1 cellular context compared by ENCODE assay signal in genomic region chr2:113126845-113127645, GRCh38.
TF ChIP-seq lines count a peak whose summit lies in the region.

Gene IL1RN, plus strand, starts transcription at chr2:113127598. Its CDS starts 27 bp downstream, at chr2:113127625.

TF ChIP-seq in HepG2, 621 proteins besides CTCF, POLR2A, EP300 and RAD21 (continued from another document and continues in another):
- TF ChIP-seq DZIP1 (CRISPR knock-in tag; IDR thresholded peaks at IDR 0.05): no peak
- TF ChIP-seq NR2C2 (CRISPR knock-in tag; IDR thresholded peaks at IDR 0.05; ENCODE audit: borderline replicate concordance): peak; percentile 71
- peak; percentile 95 for TF ChIP-seq ZKSCAN8 (CRISPR knock-in tag; IDR thresholded peaks at IDR 0.05; ENCODE audit: borderline replicate concordance)
- TF ChIP-seq ZNF775 (CRISPR knock-in tag; IDR thresholded peaks at IDR 0.05; ENCODE audit: borderline replicate concordance): no peak
- 0 out of 2 replicates have a peak, but pooled peaks have one; percentile 53 for TF ChIP-seq HMG20B (CRISPR knock-in tag; conservative IDR thresholded peaks at IDR 0.05)
- TF ChIP-seq KLF13 (CRISPR knock-in tag; IDR thresholded peaks at IDR 0.05): no peak
- no peak for TF ChIP-seq HNRNPUL1 (IDR thresholded peaks at IDR 0.05; ENCODE audit: low read depth, low read length)
- no peak for TF ChIP-seq SMAD9 (CRISPR knock-in tag; IDR thresholded peaks at IDR 0.05)
- TF ChIP-seq SNAPC5 (CRISPR knock-in tag; IDR thresholded peaks at IDR 0.05; ENCODE audit: borderline replicate concordance): no peak
- no peak for TF ChIP-seq HNRNPL (IDR thresholded peaks at IDR 0.05; ENCODE audit: low read depth, low read length)
- TF ChIP-seq BHLHE40 (IDR thresholded peaks at IDR 0.05; ENCODE audit: low read length): peak; percentile 49
- TF ChIP-seq KDM5A (IDR thresholded peaks at IDR 0.05; ENCODE audit: borderline replicate concordance, low read length): no peak; the same call in 1 of the 2 replicates
- TF ChIP-seq CREB3 (CRISPR knock-in tag; IDR thresholded peaks at IDR 0.05): no peak
- TF ChIP-seq PATZ1 (CRISPR knock-in tag; IDR thresholded peaks at IDR 0.05): no peak; the same call in none of the 2 replicates
- peak; percentile 68; the same call in 1 of the 2 replicates for TF ChIP-seq ZMYM4 (CRISPR knock-in tag; IDR thresholded peaks at IDR 0.05)
- TF ChIP-seq ZC3H4 (CRISPR knock-in tag; IDR thresholded peaks at IDR 0.05; ENCODE audit: borderline replicate concordance): no peak
- TF ChIP-seq NRL (CRISPR knock-in tag; IDR thresholded peaks at IDR 0.05; ENCODE audit: borderline replicate concordance): no peak
- TF ChIP-seq ATF4 (CRISPR knock-in tag; IDR thresholded peaks at IDR 0.05): peak in 1 of 2 experiments; percentile 92; a peak in 2 of 4 replicates
- no peak for TF ChIP-seq ZNF468 (CRISPR knock-in tag; IDR thresholded peaks at IDR 0.05)
- no peak for TF ChIP-seq TERF1 (CRISPR knock-in tag; IDR thresholded peaks at IDR 0.05)
- 0 out of 2 replicates have a peak, but pooled peaks have one; percentile 45 for TF ChIP-seq ZMYM2 (CRISPR knock-in tag; IDR thresholded peaks at IDR 0.05)
- TF ChIP-seq EEA1 (CRISPR knock-in tag; IDR thresholded peaks at IDR 0.05; ENCODE audit: borderline replicate concordance): no peak
- no peak for TF ChIP-seq ZKSCAN5 (CRISPR knock-in tag; IDR thresholded peaks at IDR 0.05)
- no peak for TF ChIP-seq ZNF660 (CRISPR knock-in tag; IDR thresholded peaks at IDR 0.05; ENCODE audit: borderline replicate concordance, low read depth)
- 0 out of 2 replicates have a peak, but pooled peaks have one; percentile 73 for TF ChIP-seq TGIF2 (CRISPR knock-in tag; IDR thresholded peaks at IDR 0.05)
- peak; percentile 99 for TF ChIP-seq MEIS2 (CRISPR knock-in tag; IDR thresholded peaks at IDR 0.05)
- no peak for TF ChIP-seq ZNF354B (CRISPR knock-in tag; IDR thresholded peaks at IDR 0.05)
- TF ChIP-seq ZNF253 (CRISPR knock-in tag; IDR thresholded peaks at IDR 0.05; ENCODE audit: borderline replicate concordance): no peak
- TF ChIP-seq PHF5A (CRISPR knock-in tag; IDR thresholded peaks at IDR 0.05; ENCODE audit: low read depth, unreplicated experiment): peak; percentile 67
- TF ChIP-seq AHR (CRISPR knock-in tag; IDR thresholded peaks at IDR 0.05): no peak
- 0 out of 2 replicates have a peak, but pooled peaks have one; percentile 70 for TF ChIP-seq ZNF558 (CRISPR knock-in tag; IDR thresholded peaks at IDR 0.05; ENCODE audit: borderline replicate concordance)
- no peak for TF ChIP-seq U2AF2 (IDR thresholded peaks at IDR 0.05; ENCODE audit: low read depth, low read length)
- peak; percentile 98 for TF ChIP-seq ZGPAT (CRISPR knock-in tag; IDR thresholded peaks at IDR 0.05)
- peak; percentile 90; the same call in 1 of the 2 replicates for TF ChIP-seq MIER3 (CRISPR knock-in tag; IDR thresholded peaks at IDR 0.05; ENCODE audit: borderline replicate concordance)
- no peak for TF ChIP-seq ZNF83 (CRISPR knock-in tag; IDR thresholded peaks at IDR 0.05; ENCODE audit: borderline replicate concordance)
- TF ChIP-seq NKX3-1 (CRISPR knock-in tag; IDR thresholded peaks at IDR 0.05): no peak
- TF ChIP-seq SUZ12 (IDR thresholded peaks at IDR 0.05; ENCODE audit: low read depth, low read length): no peak
- no peak for TF ChIP-seq ZIK1 (CRISPR knock-in tag; IDR thresholded peaks at IDR 0.05; ENCODE audit: borderline replicate concordance, low read depth)
- TF ChIP-seq RARA (CRISPR knock-in tag; IDR thresholded peaks at IDR 0.05): peak; percentile 95
- 0 out of 2 replicates have a peak, but pooled peaks have one; percentile 59 for TF ChIP-seq ZNF557 (CRISPR knock-in tag; IDR thresholded peaks at IDR 0.05)
- TF ChIP-seq CREBL2 (CRISPR knock-in tag; IDR thresholded peaks at IDR 0.05; ENCODE audit: borderline replicate concordance): no peak
- peak; percentile 63; the same call in 1 of the 2 replicates for TF ChIP-seq KAT8 (CRISPR knock-in tag; IDR thresholded peaks at IDR 0.05)
- no peak for TF ChIP-seq RBM22 (optimal IDR thresholded peaks at IDR 0.05; ENCODE audit: low read length)
- TF ChIP-seq ZNF335 (CRISPR knock-in tag; IDR thresholded peaks at IDR 0.05): no peak; the same call in 1 of the 2 replicates
- peak; percentile 51; the same call in 1 of the 2 replicates for TF ChIP-seq ZNF121 (CRISPR knock-in tag; IDR thresholded peaks at IDR 0.05)
- TF ChIP-seq ZBTB4 (CRISPR knock-in tag; IDR thresholded peaks at IDR 0.05; ENCODE audit: borderline replicate concordance): no peak
- TF ChIP-seq ZMYM3 (CRISPR knock-in tag; IDR thresholded peaks at IDR 0.05): peak; percentile 85
- TF ChIP-seq NFYC (CRISPR knock-in tag; IDR thresholded peaks at IDR 0.05): no peak; the same call in 1 of the 2 replicates
- no peak for TF ChIP-seq FIP1L1 (IDR thresholded peaks at IDR 0.05; ENCODE audit: borderline replicate concordance, insufficient read depth, low read depth, low read length)
- TF ChIP-seq ZUFSP (CRISPR knock-in tag; IDR thresholded peaks at IDR 0.05; ENCODE audit: borderline replicate concordance): no peak
- TF ChIP-seq ZNF773 (CRISPR knock-in tag; IDR thresholded peaks at IDR 0.05; ENCODE audit: borderline replicate concordance): no peak
- 0 out of 2 replicates have a peak, but pooled peaks have one; percentile 64 for TF ChIP-seq ZNF292 (CRISPR knock-in tag; IDR thresholded peaks at IDR 0.05; ENCODE audit: borderline replicate concordance, low read depth)
- no peak for TF ChIP-seq NR3C1 (CRISPR knock-in tag; IDR thresholded peaks at IDR 0.05)
- TF ChIP-seq ETV6 (CRISPR knock-in tag; conservative IDR thresholded peaks at IDR 0.05): no peak
- peak; percentile 96 for TF ChIP-seq ASH2L (IDR thresholded peaks at IDR 0.05; ENCODE audit: insufficient read length, low read depth, low read length)
- TF ChIP-seq RBFOX2 (IDR thresholded peaks at IDR 0.05; ENCODE audit: low read depth, low read length): no peak
- TF ChIP-seq STAG1 (CRISPR knock-in tag; IDR thresholded peaks at IDR 0.05): peak; percentile 35
